In genomic region chr10:4082851-4083250, GRCh38 we compare ENCODE assay signal across 12 cellular contexts.
DNase-seq lines count a peak whose midpoint lies in the region; ATAC-seq and TF ChIP-seq lines count a peak whose summit lies in the region.
"Had no signal": no experiment of that assay in that cellular context is flagged by ENCODE, and none has a peak within 500 bp of the region (broad histone marks: within the 10 kb centered on the region; RNA-seq: fewer than 3 reads in every experiment).

No MANE protein-coding gene starts in this region.

- no peaks in the 10 kb centered on the region for H3K27me3 ChIP-seq in CD4-positive, alpha-beta memory T cell (ENCODE audit: insufficient read depth, low read length)
- H3K27me3 ChIP-seq in adipocyte (replicated peaks; ENCODE audit: control insufficient read depth, insufficient read depth, low read length) (no peaks in the 10 kb centered on the region), PC-3 (ENCODE audit: low read length) (no peaks in the 10 kb centered on the region)
- H3K27me3 ChIP-seq: testis had no signal

- ATAC-seq in sciatic nerve (peak; percentile 32), GM21825 (IDR thresholded peaks at IDR 0.05; ENCODE audit: unreplicated experiment) (no peak), PC-3 (no peak), GM19467 (IDR thresholded peaks at IDR 0.05; ENCODE audit: unreplicated experiment) (no peak)

- H3K4me1 ChIP-seq in CD4-positive, alpha-beta memory T cell (ENCODE audit: insufficient read depth, low read length): peaks cover 50% of the 10 kb centered on the region
- H3K4me1 ChIP-seq in adipocyte (ENCODE audit: control insufficient read depth, insufficient read depth, low read length) (peaks cover 49% of the 10 kb centered on the region), PC-3 (ENCODE audit: insufficient read depth, low read length) (no peaks in the 10 kb centered on the region)

- H3K79me2 ChIP-seq in PC-3 (ENCODE audit: low read length): no peaks in the 10 kb centered on the region

- H3K27me3 Mint-ChIP-seq in CD4-positive, alpha-beta memory T cell: no peaks in the 10 kb centered on the region

- POLR2A ChIA-PET in CD4-positive, alpha-beta memory T cell (lab: Charles Lee; ENCODE audit: partially characterized antibody): interaction anchor here (1.1 to 4.6 kb wide), 7 partner anchors 8 to 299 kb away, joined by 3 to 26 read pairs (median 6); partner anchors contain the start of gene KLF6
- POLR2A ChIA-PET in PC-3 (lab: Charles Lee; ENCODE audit: unreplicated experiment): interaction anchor here (0.6 kb wide), 1 partner anchor 75 kb away, joined by 3 read pairs; no protein-coding TSS in a partner anchor

- H3K36me3 ChIP-seq in CD4-positive, alpha-beta memory T cell (ENCODE audit: insufficient read depth, low read length): no peaks in the 10 kb centered on the region
- no peaks in the 10 kb centered on the region for H3K36me3 ChIP-seq in adipocyte (ENCODE audit: control insufficient read depth, insufficient read depth, low read length, severe bottlenecking)
- H3K36me3 ChIP-seq in PC-3 (ENCODE audit: low read depth, low read length): no peaks in the 10 kb centered on the region

- no peak overlapping the region for H3K4me3 ChIP-seq in CD4-positive, alpha-beta memory T cell (ENCODE audit: low read length in 2 of 2)
- peak overlapping the region; percentile 52 for H3K4me3 ChIP-seq in adipocyte (ENCODE audit: low read length)
- no peak overlapping the region for H3K4me3 ChIP-seq in fibroblast of villous mesenchyme (ENCODE audit: low read depth, low read length)
- no peak overlapping the region for H3K4me3 ChIP-seq in PC-3 (ENCODE audit: low read length)
- H3K4me3 ChIP-seq: testis had no signal

- peak overlapping the region in 1 of 8 donors; percentile 18 for H3K4me3 Mint-ChIP-seq in CD4-positive, alpha-beta memory T cell

- no TSS peak for BruUV-seq in PC-3 (replicated peaks; lab: Mats Ljungman, UMichigan)

- CTCF ChIA-PET in CD4-positive, alpha-beta memory T cell (lab: Charles Lee; ENCODE audit: partially characterized antibody): no interaction called here
- CTCF ChIA-PET in PC-3 (lab: Charles Lee): no interaction called here

- no peak overlapping the region for H2AFZ ChIP-seq in PC-3 (ENCODE audit: low read length)

- H3K9me2 ChIP-seq in PC-3 (replicated peaks; ENCODE audit: low read length): no peaks in the 10 kb centered on the region

- H3K9ac ChIP-seq in adipocyte (ENCODE audit: low read length) (peak overlapping the region; percentile 70), PC-3 (ENCODE audit: low read length) (no peak overlapping the region)

- H3K9me3 ChIP-seq in CD4-positive, alpha-beta memory T cell (ENCODE audit: control insufficient read depth in 1 of 2, low read length in 2 of 2): no peaks in the 10 kb centered on the region
- H3K9me3 ChIP-seq in adipocyte (ENCODE audit: control insufficient read depth, low read length) (no peaks in the 10 kb centered on the region), PC-3 (ENCODE audit: low read length) (no peaks in the 10 kb centered on the region)
- H3K9me3 ChIP-seq: testis had no signal

- no peak for TF ChIP-seq CTCF in fibroblast of villous mesenchyme (IDR thresholded peaks at IDR 0.05; ENCODE audit: insufficient read depth, low read depth, low read length)
- TF ChIP-seq CTCF in PC-3 (conservative IDR thresholded peaks at IDR 0.05; ENCODE audit: low read depth, low read length): no peak

- H3K36me3 Mint-ChIP-seq in CD4-positive, alpha-beta memory T cell: no peaks in the 10 kb centered on the region

- DNase-seq in CD4-positive, alpha-beta memory T cell: no peak
- DNase-seq in adipocyte (ENCODE audit: low read depth) (peak; percentile 49), fibroblast of villous mesenchyme (ENCODE audit: low read depth) (peak; percentile 76), sciatic nerve (ENCODE audit: low spot score) (no peak), PC-3 (no peak)
- DNase-seq in activated CD4-positive, alpha-beta T cell treated with anti-CD3 and anti-CD28 coated beads, Interleukin-2, amount 50 U/mL, for 1 hour: no peak
- DNase-seq: activated CD4-positive, alpha-beta T cell treated with anti-CD3 and anti-CD28 coated beads, Interleukin-2, amount 50 U/mL, for 4 hours; hypothalamus; T1000 had no signal

- no peaks in the 10 kb centered on the region for H4K20me1 ChIP-seq in PC-3 (ENCODE audit: low read length)

- no peak overlapping the region for H3K27ac ChIP-seq in CD4-positive, alpha-beta memory T cell (ENCODE audit: low read depth, low read length)
- H3K27ac ChIP-seq in PC-3 (ENCODE audit: low read length): no peak overlapping the region

- no peak overlapping the region for H3K4me2 ChIP-seq in PC-3 (ENCODE audit: low read length)

- peak overlapping the region in 5 of 7 donors; percentile 32 to 76 (median 51) for H3K27ac Mint-ChIP-seq in CD4-positive, alpha-beta memory T cell

- H3K9me3 Mint-ChIP-seq in CD4-positive, alpha-beta memory T cell: no peaks in the 10 kb centered on the region

- peaks cover 35 to 48% (median 43%) of the 10 kb centered on the region in 4 donors for H3K4me1 Mint-ChIP-seq in CD4-positive, alpha-beta memory T cell

- intact Hi-C loops in CD4-positive, alpha-beta memory T cell (cut with micrococcal nuclease): loop anchor here (5.0 kb wide), 1 partner anchor 49 kb away; no protein-coding TSS in a partner anchor
- intact Hi-C loops in sciatic nerve (cut with DNase I): no loop called here
- intact Hi-C loops in PC-3 (cut with micrococcal nuclease): no loop called here

- no peaks in the 10 kb centered on the region for H3F3A ChIP-seq in PC-3 (ENCODE audit: low read length, unreplicated experiment)

Comparison
In these comparisons a context has a peak if more than half of its experiments do, and no peak if none do; other contexts are left out.
1. DNase-seq: peak in adipocyte (single experiment) and fibroblast of villous mesenchyme (single experiment); none in CD4-positive, alpha-beta memory T cell (0 of 5), sciatic nerve (single experiment), PC-3 (single experiment) and activated CD4-positive, alpha-beta T cell treated with anti-CD3 and anti-CD28 coated beads, Interleukin-2, amount 50 U/mL, for 1 hour (single experiment).